ENCODE assay signal across 1 cellular context in the genomic region with DNA sequence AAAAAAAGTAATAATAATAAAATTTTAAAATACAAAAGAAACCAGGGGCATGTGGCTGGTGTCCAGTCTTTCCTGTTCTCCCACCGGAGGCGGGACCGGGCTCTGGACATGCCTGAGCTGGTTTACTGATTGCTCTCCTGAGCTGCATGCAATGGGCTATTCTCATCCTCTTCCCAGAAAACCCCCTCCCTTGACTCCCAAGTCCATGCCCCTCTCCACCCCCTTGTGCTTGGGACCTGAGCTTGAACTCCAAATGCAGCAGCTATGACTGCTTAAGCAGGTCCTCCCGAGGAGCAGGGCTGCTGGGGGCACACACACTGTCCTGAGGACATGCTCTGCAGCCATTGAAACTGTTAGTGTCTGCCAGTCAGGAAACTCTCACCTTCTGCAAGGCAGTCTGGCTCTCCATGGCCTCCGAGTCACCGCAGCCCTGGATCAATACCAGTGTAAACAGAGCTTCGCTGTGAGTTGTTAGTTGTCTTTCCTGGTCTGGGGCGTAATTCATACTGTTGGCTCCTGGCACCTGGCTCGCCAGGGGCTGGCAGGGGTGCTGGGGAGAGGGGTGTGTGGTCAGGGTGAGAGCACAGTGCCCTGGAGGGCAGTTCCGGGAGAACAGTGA.
TF ChIP-seq lines count a peak whose summit lies in the region.

No MANE protein-coding gene starts in this region.

TF ChIP-seq in H1, 55 proteins besides CTCF, POLR2A, EP300 and RAD21:
- TF ChIP-seq MAFK (IDR thresholded peaks at IDR 0.05; ENCODE audit: low read depth, low read length): no peak
- TF ChIP-seq, protein P1, sequence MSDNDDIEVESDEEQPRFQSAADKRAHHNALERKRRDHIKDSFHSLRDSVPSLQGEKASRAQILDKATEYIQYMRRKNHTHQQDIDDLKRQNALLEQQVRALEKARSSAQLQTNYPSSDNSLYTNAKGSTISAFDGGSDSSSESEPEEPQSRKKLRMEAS (IDR thresholded peaks at IDR 0.05): no peak
- TF ChIP-seq EZH2 (IDR thresholded peaks at IDR 0.05; ENCODE audit: low read depth, low read length, severe bottlenecking): no peak
- TF ChIP-seq EGR1 (IDR thresholded peaks at IDR 0.05; ENCODE audit: borderline replicate concordance, low read depth, low read length): no peak
- TF ChIP-seq, protein P2, sequence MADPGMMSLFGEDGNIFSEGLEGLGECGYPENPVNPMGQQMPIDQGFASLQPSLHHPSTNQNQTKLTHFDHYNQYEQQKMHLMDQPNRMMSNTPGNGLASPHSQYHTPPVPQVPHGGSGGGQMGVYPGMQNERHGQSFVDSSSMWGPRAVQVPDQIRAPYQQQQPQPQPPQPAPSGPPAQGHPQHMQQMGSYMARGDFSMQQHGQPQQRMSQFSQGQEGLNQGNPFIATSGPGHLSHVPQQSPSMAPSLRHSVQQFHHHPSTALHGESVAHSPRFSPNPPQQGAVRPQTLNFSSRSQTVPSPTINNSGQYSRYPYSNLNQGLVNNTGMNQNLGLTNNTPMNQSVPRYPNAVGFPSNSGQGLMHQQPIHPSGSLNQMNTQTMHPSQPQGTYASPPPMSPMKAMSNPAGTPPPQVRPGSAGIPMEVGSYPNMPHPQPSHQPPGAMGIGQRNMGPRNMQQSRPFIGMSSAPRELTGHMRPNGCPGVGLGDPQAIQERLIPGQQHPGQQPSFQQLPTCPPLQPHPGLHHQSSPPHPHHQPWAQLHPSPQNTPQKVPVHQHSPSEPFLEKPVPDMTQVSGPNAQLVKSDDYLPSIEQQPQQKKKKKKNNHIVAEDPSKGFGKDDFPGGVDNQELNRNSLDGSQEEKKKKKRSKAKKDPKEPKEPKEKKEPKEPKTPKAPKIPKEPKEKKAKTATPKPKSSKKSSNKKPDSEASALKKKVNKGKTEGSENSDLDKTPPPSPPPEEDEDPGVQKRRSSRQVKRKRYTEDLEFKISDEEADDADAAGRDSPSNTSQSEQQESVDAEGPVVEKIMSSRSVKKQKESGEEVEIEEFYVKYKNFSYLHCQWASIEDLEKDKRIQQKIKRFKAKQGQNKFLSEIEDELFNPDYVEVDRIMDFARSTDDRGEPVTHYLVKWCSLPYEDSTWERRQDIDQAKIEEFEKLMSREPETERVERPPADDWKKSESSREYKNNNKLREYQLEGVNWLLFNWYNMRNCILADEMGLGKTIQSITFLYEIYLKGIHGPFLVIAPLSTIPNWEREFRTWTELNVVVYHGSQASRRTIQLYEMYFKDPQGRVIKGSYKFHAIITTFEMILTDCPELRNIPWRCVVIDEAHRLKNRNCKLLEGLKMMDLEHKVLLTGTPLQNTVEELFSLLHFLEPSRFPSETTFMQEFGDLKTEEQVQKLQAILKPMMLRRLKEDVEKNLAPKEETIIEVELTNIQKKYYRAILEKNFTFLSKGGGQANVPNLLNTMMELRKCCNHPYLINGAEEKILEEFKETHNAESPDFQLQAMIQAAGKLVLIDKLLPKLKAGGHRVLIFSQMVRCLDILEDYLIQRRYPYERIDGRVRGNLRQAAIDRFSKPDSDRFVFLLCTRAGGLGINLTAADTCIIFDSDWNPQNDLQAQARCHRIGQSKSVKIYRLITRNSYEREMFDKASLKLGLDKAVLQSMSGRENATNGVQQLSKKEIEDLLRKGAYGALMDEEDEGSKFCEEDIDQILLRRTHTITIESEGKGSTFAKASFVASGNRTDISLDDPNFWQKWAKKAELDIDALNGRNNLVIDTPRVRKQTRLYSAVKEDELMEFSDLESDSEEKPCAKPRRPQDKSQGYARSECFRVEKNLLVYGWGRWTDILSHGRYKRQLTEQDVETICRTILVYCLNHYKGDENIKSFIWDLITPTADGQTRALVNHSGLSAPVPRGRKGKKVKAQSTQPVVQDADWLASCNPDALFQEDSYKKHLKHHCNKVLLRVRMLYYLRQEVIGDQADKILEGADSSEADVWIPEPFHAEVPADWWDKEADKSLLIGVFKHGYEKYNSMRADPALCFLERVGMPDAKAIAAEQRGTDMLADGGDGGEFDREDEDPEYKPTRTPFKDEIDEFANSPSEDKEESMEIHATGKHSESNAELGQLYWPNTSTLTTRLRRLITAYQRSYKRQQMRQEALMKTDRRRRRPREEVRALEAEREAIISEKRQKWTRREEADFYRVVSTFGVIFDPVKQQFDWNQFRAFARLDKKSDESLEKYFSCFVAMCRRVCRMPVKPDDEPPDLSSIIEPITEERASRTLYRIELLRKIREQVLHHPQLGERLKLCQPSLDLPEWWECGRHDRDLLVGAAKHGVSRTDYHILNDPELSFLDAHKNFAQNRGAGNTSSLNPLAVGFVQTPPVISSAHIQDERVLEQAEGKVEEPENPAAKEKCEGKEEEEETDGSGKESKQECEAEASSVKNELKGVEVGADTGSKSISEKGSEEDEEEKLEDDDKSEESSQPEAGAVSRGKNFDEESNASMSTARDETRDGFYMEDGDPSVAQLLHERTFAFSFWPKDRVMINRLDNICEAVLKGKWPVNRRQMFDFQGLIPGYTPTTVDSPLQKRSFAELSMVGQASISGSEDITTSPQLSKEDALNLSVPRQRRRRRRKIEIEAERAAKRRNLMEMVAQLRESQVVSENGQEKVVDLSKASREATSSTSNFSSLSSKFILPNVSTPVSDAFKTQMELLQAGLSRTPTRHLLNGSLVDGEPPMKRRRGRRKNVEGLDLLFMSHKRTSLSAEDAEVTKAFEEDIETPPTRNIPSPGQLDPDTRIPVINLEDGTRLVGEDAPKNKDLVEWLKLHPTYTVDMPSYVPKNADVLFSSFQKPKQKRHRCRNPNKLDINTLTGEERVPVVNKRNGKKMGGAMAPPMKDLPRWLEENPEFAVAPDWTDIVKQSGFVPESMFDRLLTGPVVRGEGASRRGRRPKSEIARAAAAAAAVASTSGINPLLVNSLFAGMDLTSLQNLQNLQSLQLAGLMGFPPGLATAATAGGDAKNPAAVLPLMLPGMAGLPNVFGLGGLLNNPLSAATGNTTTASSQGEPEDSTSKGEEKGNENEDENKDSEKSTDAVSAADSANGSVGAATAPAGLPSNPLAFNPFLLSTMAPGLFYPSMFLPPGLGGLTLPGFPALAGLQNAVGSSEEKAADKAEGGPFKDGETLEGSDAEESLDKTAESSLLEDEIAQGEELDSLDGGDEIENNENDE (IDR thresholded peaks at IDR 0.05; ENCODE audit: insufficient replicate concordance, low read length): no peak
- TF ChIP-seq SIX5 (IDR thresholded peaks at IDR 0.05; ENCODE audit: low read depth, low read length): no peak
